Comparison of ENCODE assay signal across 8 cellular contexts in the genomic region with DNA sequence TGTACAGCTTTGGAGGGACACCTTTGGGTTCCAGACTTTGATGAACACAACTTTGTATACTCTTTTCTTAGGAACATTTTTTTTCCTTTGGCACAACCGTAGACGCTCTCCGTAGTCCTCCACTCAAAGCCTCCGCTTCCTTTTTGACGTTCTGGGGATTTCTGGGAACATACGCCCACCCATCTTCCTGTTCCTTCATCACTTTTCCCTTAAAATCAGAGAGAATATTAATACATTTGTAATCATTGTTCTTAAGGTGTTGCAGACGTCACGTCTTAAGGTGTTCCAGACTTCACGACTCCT. TPM values are rescaled to one million over a fixed set of nuclear protein-coding genes. Genes with fewer than 3 reads are reported as not detected.
DNase-seq lines count a peak whose midpoint lies in the region; ATAC-seq and TF ChIP-seq lines count a peak whose summit lies in the region.

No MANE protein-coding gene starts in this region.

- DNase-seq in HL-60 (ENCODE audit: low read depth in 1 of 2, low spot score in 1 of 2): no peak
- DNase-seq in activated naive CD4-positive, alpha-beta T cell treated with anti-CD3 and anti-CD28 coated beads, Interleukin-2, amount 50 U/mL, for 72 hours (ENCODE audit: low spot score in 2 of 2): no peak
- no peak for DNase-seq in hepatocyte (ENCODE audit: low spot score)
- no peak for DNase-seq in smooth muscle cell (lab: John Stamatoyannopoulos, UW; ENCODE audit: unreplicated experiment)
- no peak for DNase-seq in cerebellar nuclear complex (lab: John Stamatoyannopoulos, UW)
- no peak for DNase-seq in NCI-H2081 (lab: John Stamatoyannopoulos, UW)
- DNase-seq in KBM-7: no peak

- peak overlapping the region; percentile 95 for H3K9ac ChIP-seq in smooth muscle cell (ENCODE audit: low read depth)

- H3K4me3 ChIP-seq in HL-60 (replicated peaks; ENCODE audit: insufficient read depth, low read length) (peak overlapping the region; percentile 96), hepatocyte (peak overlapping the region; percentile 48), smooth muscle cell (peak overlapping the region; percentile 93)

- no peak for TF ChIP-seq CTCF in HL-60 (IDR thresholded peaks at IDR 0.05; ENCODE audit: insufficient read depth, low read length)
- no peak for TF ChIP-seq CTCF in hepatocyte (IDR thresholded peaks at IDR 0.05; ENCODE audit: poor library complexity)
- no peak for TF ChIP-seq CTCF in smooth muscle cell (IDR thresholded peaks at IDR 0.05; ENCODE audit: borderline replicate concordance, insufficient read depth, poor library complexity, severe bottlenecking)

- peak overlapping the region; percentile 74 for H3K4me2 ChIP-seq in hepatocyte
- H3K4me2 ChIP-seq in smooth muscle cell: peak overlapping the region; percentile 95

- H3K9me2 ChIP-seq in hepatocyte (replicated peaks; ENCODE audit: insufficient read depth): no peaks in the 10 kb centered on the region

- peaks cover 15% of the 10 kb centered on the region for H3K4me1 ChIP-seq in hepatocyte (ENCODE audit: insufficient read depth)
- peaks cover 9% of the 10 kb centered on the region for H3K4me1 ChIP-seq in smooth muscle cell (ENCODE audit: low read depth)

- H3K79me2 ChIP-seq in hepatocyte: peaks cover 36% of the 10 kb centered on the region
- peaks cover 12% of the 10 kb centered on the region for H3K79me2 ChIP-seq in smooth muscle cell (ENCODE audit: low read depth)

- peaks cover 7 to 14% of the 10 kb centered on the region in 2 donors for H3K36me3 Mint-ChIP-seq in activated naive CD4-positive, alpha-beta T cell treated with anti-CD3 and anti-CD28 coated beads, Interleukin-2, amount 50 U/mL, for 72 hours

- peak overlapping the region; percentile 87 to 94 for H3K27ac Mint-ChIP-seq in activated naive CD4-positive, alpha-beta T cell treated with anti-CD3 and anti-CD28 coated beads, Interleukin-2, amount 50 U/mL, for 72 hours

- no peak for ATAC-seq in activated naive CD4-positive, alpha-beta T cell treated with anti-CD3 and anti-CD28 coated beads, Interleukin-2, amount 50 U/mL, for 72 hours
- no peak for ATAC-seq in HG02884 (IDR thresholded peaks at IDR 0.05; ENCODE audit: unreplicated experiment)

- no peaks in the 10 kb centered on the region for H3K36me3 ChIP-seq in hepatocyte (replicated peaks; ENCODE audit: insufficient read depth, low read depth)
- H3K36me3 ChIP-seq in smooth muscle cell (ENCODE audit: low read depth): no peaks in the 10 kb centered on the region

- no peaks in the 10 kb centered on the region for H3K9me3 Mint-ChIP-seq in activated naive CD4-positive, alpha-beta T cell treated with anti-CD3 and anti-CD28 coated beads, Interleukin-2, amount 50 U/mL, for 72 hours

- H3K27ac ChIP-seq in HL-60 (replicated peaks) (peak overlapping the region; percentile 66), hepatocyte (peak overlapping the region; percentile 95), smooth muscle cell (ENCODE audit: low read depth) (peak overlapping the region; percentile 96)

- H3K9me3 ChIP-seq in hepatocyte (ENCODE audit: low read depth) (no peaks in the 10 kb centered on the region), smooth muscle cell (replicated peaks; ENCODE audit: low read depth) (no peaks in the 10 kb centered on the region)

- in situ Hi-C loops in KBM-7 (cut with MboI; ENCODE audit: low pct_unique_long_range_greater_than_20kb, low sequenced_read_pairs): no loop called here

- H3F3A ChIP-seq in smooth muscle cell (ENCODE audit: low read depth): no peaks in the 10 kb centered on the region

- H3K27me3 ChIP-seq in HL-60 (ENCODE audit: insufficient read depth, poor library complexity, severe bottlenecking): no peaks in the 10 kb centered on the region
- no peaks in the 10 kb centered on the region for H3K27me3 ChIP-seq in hepatocyte
- H3K27me3 ChIP-seq in smooth muscle cell (ENCODE audit: low read depth): no peaks in the 10 kb centered on the region

- peak overlapping the region; percentile 78 for H2AFZ ChIP-seq in hepatocyte
- H2AFZ ChIP-seq in smooth muscle cell (ENCODE audit: low read depth): peak overlapping the region; percentile 77

- no peaks in the 10 kb centered on the region for H4K20me1 ChIP-seq in hepatocyte (ENCODE audit: insufficient read depth, poor library complexity, severe bottlenecking)
- peaks cover 9% of the 10 kb centered on the region for H4K20me1 ChIP-seq in smooth muscle cell (ENCODE audit: low read depth)

- WGBS in hepatocyte (ENCODE audit: low lambda C conversion rate, missing lambda C conversion rate): 9% methylated on average over 9 of the region's 9 CpGs
- 10% methylated on average over 9 of the region's 9 CpGs for WGBS in smooth muscle cell (ENCODE audit: low lambda C conversion rate)

RNA-seq across cellular contexts. Expression of a gene that starts 0.4 kb away (rescaled TPM):
- total RNA-seq in activated naive CD4-positive, alpha-beta T cell treated with anti-CD3 and anti-CD28 coated beads, Interleukin-2, amount 50 U/mL, for 72 hours: 10 to 100 TPM; 67.1 to 90.4 TPM
- total RNA-seq in hepatocyte (86.4 and 111 TPM in 2 replicates), smooth muscle cell (84.8 and 94.4 TPM in 2 replicates)
- polyA plus RNA-seq in hepatocyte (138 and 149 TPM in 2 replicates), smooth muscle cell (95.0 and 110 TPM in 2 replicates)

RNA-seq across cellular contexts. Expression of a gene that starts 39.3 kb away (rescaled TPM):
- 10 to 100 TPM; 15.7 to 17.3 TPM for total RNA-seq in activated naive CD4-positive, alpha-beta T cell treated with anti-CD3 and anti-CD28 coated beads, Interleukin-2, amount 50 U/mL, for 72 hours
- total RNA-seq in hepatocyte (15.4 and 18.2 TPM in 2 replicates), smooth muscle cell (16.8 and 19.9 TPM in 2 replicates)
- polyA plus RNA-seq in hepatocyte (16.8 TPM in 2 replicates), smooth muscle cell (11.3 and 15.5 TPM in 2 replicates)

RNA-seq across cellular contexts. Expression of a gene that starts 55.1 kb away (rescaled TPM):
- not detected for total RNA-seq in activated naive CD4-positive, alpha-beta T cell treated with anti-CD3 and anti-CD28 coated beads, Interleukin-2, amount 50 U/mL, for 72 hours
- total RNA-seq in hepatocyte (6.5 and 8.8 TPM in 2 replicates), smooth muscle cell (not detected in 2 replicates)
- polyA plus RNA-seq in hepatocyte (5.8 and 8.6 TPM in 2 replicates), smooth muscle cell (not detected in 2 replicates)
